2 cellular contexts compared by ENCODE assay signal in genomic region chr18:79107886-79108285, GRCh38.
TF ChIP-seq lines count a peak whose summit lies in the region.

No MANE protein-coding gene starts in this region.

TF ChIP-seq in HEK293T, 16 proteins besides CTCF, POLR2A, EP300 and RAD21 (continued from another document):
- TF ChIP-seq PKNOX1 (IDR thresholded peaks at IDR 0.05) (peak; percentile 61), ELF4 (IDR thresholded peaks at IDR 0.05) (no peak)

TF ChIP-seq in K562, 482 proteins besides CTCF, POLR2A, EP300 and RAD21 (continued from another document):
- TF ChIP-seq, protein P1, sequence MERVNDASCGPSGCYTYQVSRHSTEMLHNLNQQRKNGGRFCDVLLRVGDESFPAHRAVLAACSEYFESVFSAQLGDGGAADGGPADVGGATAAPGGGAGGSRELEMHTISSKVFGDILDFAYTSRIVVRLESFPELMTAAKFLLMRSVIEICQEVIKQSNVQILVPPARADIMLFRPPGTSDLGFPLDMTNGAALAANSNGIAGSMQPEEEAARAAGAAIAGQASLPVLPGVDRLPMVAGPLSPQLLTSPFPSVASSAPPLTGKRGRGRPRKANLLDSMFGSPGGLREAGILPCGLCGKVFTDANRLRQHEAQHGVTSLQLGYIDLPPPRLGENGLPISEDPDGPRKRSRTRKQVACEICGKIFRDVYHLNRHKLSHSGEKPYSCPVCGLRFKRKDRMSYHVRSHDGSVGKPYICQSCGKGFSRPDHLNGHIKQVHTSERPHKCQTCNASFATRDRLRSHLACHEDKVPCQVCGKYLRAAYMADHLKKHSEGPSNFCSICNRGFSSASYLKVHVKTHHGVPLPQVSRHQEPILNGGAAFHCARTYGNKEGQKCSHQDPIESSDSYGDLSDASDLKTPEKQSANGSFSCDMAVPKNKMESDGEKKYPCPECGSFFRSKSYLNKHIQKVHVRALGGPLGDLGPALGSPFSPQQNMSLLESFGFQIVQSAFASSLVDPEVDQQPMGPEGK (CRISPR knock-in tag; IDR thresholded peaks at IDR 0.05; ENCODE audit: borderline replicate concordance), result no peak
- TF ChIP-seq ZNF707 (CRISPR knock-in tag; conservative IDR thresholded peaks at IDR 0.05) (no peak), PBX2 (CRISPR knock-in tag; IDR thresholded peaks at IDR 0.05; ENCODE audit: low read depth) (no peak), PBX2 (tag; conservative IDR thresholded peaks at IDR 0.05; ENCODE audit: low read depth) (peak; percentile 79), PHB2 (IDR thresholded peaks at IDR 0.05; ENCODE audit: low read depth) (no peak), MEIS2 (IDR thresholded peaks at IDR 0.05; ENCODE audit: partially characterized antibody) (peak; percentile 88)
